21 cellular contexts compared by ENCODE assay signal in the genomic region with DNA sequence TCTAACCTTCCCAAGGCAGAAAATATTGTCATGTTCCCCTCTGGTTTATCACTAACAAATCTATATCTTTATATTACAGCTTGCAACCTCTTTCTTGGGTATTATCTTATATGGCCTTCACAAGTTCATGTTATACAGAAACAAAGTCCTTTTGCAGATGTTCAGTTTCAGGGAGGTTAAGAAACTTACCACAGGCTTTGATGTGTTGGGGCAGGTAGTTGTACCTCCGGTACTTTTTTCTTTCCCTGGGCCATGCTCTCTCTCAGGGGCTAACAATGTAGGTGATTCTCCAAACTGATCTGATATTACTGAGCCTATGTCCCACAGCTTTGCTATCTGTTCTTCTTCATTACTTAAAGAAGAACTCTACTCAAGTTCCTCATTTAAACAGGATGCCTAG.
DNase-seq lines count a peak whose midpoint lies in the region; ATAC-seq and TF ChIP-seq lines count a peak whose summit lies in the region.
"Had no signal": no experiment of that assay in that cellular context is flagged by ENCODE, and none has a peak within 500 bp of the region (broad histone marks: within the 10 kb centered on the region; RNA-seq: fewer than 3 reads in every experiment).

No MANE protein-coding gene starts in this region.

- peak; percentile 56 for ATAC-seq in DND-41 (ENCODE audit: insufficient read depth, low read depth)
- ATAC-seq in GM21526 (IDR thresholded peaks at IDR 0.05; ENCODE audit: low FRiP score, unreplicated experiment), result no peak
- no peak for ATAC-seq in GM18873 (IDR thresholded peaks at IDR 0.05; ENCODE audit: low FRiP score, unreplicated experiment)
- no peak for ATAC-seq in HG03280 (IDR thresholded peaks at IDR 0.05; ENCODE audit: unreplicated experiment)
- ATAC-seq: A549; CD8-positive, alpha-beta T cell; GM12878 had no signal

- H3K27me3 ChIP-seq in DND-41 (ENCODE audit: insufficient read depth, low read length, poor library complexity) (no peaks in the 10 kb centered on the region), MM.1S (replicated peaks; ENCODE audit: insufficient read depth, low read length) (no peaks in the 10 kb centered on the region)
- H3K27me3 ChIP-seq: BLaER1 treated with 17β-estradiol and CSF1 and Interleukin-3, amounts not matched to agents 10 nM and 100 nM had no signal

- H3K9me2 ChIP-seq in MM.1S (replicated peaks; ENCODE audit: insufficient read depth, low read length), result no peaks in the 10 kb centered on the region

- H3K27ac ChIP-seq in DND-41 (ENCODE audit: low read length) (no peak overlapping the region), MM.1S (ENCODE audit: low read length) (no peak overlapping the region)
- H3K27ac ChIP-seq: 22Rv1; A549; BLaER1 treated with 17β-estradiol and CSF1 and Interleukin-3, amounts not matched to agents 10 nM and 100 nM; C4-2B had no signal

- H3K79me2 ChIP-seq in DND-41 (ENCODE audit: insufficient read depth, low read length) (no peaks in the 10 kb centered on the region), MM.1S (ENCODE audit: low read length) (no peaks in the 10 kb centered on the region)

- no peak overlapping the region for H3K4me2 ChIP-seq in DND-41 (ENCODE audit: insufficient read depth, low read length)
- no peak overlapping the region for H3K4me2 ChIP-seq in MM.1S (ENCODE audit: low read depth, low read length)
- H3K4me2 ChIP-seq: A549; BLaER1 treated with 17β-estradiol and CSF1 and Interleukin-3, amounts not matched to agents 10 nM and 100 nM had no signal

- H2AFZ ChIP-seq in DND-41 (ENCODE audit: low read depth, low read length), result no peak overlapping the region
- no peak overlapping the region for H2AFZ ChIP-seq in MM.1S (ENCODE audit: low read length)

- no peaks in the 10 kb centered on the region for H3K36me3 ChIP-seq in DND-41 (ENCODE audit: insufficient read depth, low read length)
- no peaks in the 10 kb centered on the region for H3K36me3 ChIP-seq in MM.1S (replicated peaks; ENCODE audit: insufficient read depth, low read length)
- H3K36me3 ChIP-seq: BLaER1 treated with 17β-estradiol and CSF1 and Interleukin-3, amounts not matched to agents 10 nM and 100 nM had no signal

- H3F3A ChIP-seq in MM.1S (ENCODE audit: insufficient read depth, low read length), result no peaks in the 10 kb centered on the region

- H3K4me3 ChIP-seq in DND-41 (ENCODE audit: low read depth in 1 of 2, low read length in 2 of 2) (no peak overlapping the region), MM.1S (ENCODE audit: low read length) (no peak overlapping the region)
- H3K4me3 ChIP-seq in Jurkat, Clone E6-1 (ENCODE audit: low read length), result no peak overlapping the region
- H3K4me3 ChIP-seq: A549; BLaER1 treated with 17β-estradiol and CSF1 and Interleukin-3, amounts not matched to agents 10 nM and 100 nM; GM12878 had no signal

- no peaks in the 10 kb centered on the region for H3K9me3 ChIP-seq in DND-41 (ENCODE audit: insufficient read depth, low read length, severe bottlenecking)
- H3K9me3 ChIP-seq in MM.1S (replicated peaks; ENCODE audit: insufficient read depth, low read length), result no peaks in the 10 kb centered on the region
- H3K9me3 ChIP-seq: A549; BLaER1 treated with 17β-estradiol and CSF1 and Interleukin-3, amounts not matched to agents 10 nM and 100 nM; Caco-2 had no signal

- H3K9ac ChIP-seq in DND-41 (ENCODE audit: low read depth, low read length) (no peak overlapping the region), MM.1S (ENCODE audit: low read length) (no peak overlapping the region)
- H3K9ac ChIP-seq: BLaER1 treated with 17β-estradiol and CSF1 and Interleukin-3, amounts not matched to agents 10 nM and 100 nM had no signal

- DNase-seq in DND-41 (no peak), MM.1S (peak; percentile 16), OCI-M1 (lab: John Stamatoyannopoulos, UW) (peak; percentile 3), SW480 (ENCODE audit: low spot score) (no peak)
- DNase-seq in Jurkat, Clone E6-1 (ENCODE audit: low read depth, low spot score), result peak; percentile 62
- DNase-seq: AML-193; Caco-2; Calu3; CD4-positive, alpha-beta T cell; CD8-positive, alpha-beta T cell; DMS79 treated with DMSO at 0.1 percent for 48 hours; EL; GDM1 had no signal

- TF ChIP-seq CTCF in DND-41 (IDR thresholded peaks at IDR 0.05; ENCODE audit: borderline replicate concordance, extremely low read depth, low read length, poor library complexity, severe bottlenecking) (no peak), MM.1S (IDR thresholded peaks at IDR 0.05; ENCODE audit: low read length) (no peak)

- peaks cover 30% of the 10 kb centered on the region for H3K4me1 ChIP-seq in DND-41 (ENCODE audit: insufficient read depth, low read length)
- H3K4me1 ChIP-seq in MM.1S (ENCODE audit: low read length), result no peaks in the 10 kb centered on the region
- H3K4me1 ChIP-seq: A549; BLaER1 treated with 17β-estradiol and CSF1 and Interleukin-3, amounts not matched to agents 10 nM and 100 nM; Caco-2 had no signal

- H4K20me1 ChIP-seq in DND-41 (ENCODE audit: insufficient read depth, low read length) (no peaks in the 10 kb centered on the region), MM.1S (ENCODE audit: insufficient read depth, low read length) (no peaks in the 10 kb centered on the region)
- H4K20me1 ChIP-seq: BLaER1 treated with 17β-estradiol and CSF1 and Interleukin-3, amounts not matched to agents 10 nM and 100 nM had no signal

Comparison
In these comparisons a context has a peak if more than half of its experiments do, and no peak if none do; other contexts are left out.
1. DNase-seq: peak in Jurkat, Clone E6-1 (single experiment), MM.1S (single experiment) and OCI-M1 (single experiment); none in DND-41 (single experiment) and SW480 (single experiment).